In the genomic region with DNA sequence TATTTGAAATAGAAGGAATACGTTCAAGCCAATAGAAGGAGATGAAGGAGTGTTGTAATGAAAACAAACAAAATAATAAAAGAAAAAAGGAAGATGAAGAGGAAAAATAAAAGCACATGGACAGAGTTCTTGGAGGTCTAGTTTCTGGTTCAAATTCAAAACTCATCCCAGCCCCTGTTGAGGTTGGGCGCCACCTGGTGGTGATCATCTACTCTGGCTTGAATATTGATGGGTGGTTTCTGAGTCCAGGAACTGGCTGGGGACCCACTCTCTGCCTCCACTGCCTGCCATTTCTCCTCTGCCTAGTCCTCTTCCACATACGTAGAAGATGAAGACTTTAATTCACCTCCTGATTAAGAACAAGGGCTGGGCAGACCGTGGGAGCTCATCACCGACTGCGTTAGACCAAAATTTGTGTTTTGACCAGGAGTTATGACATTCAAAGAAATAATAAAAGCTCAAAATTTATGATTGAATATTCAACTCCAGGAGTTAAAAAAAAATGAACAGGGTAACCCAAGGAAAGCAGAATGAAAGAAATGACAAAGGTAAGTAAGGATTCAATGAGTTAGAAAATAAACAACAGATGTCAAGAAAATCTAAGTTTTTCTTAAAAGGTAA, we compare ENCODE assay signal across 8 cellular contexts.
DNase-seq lines count a peak whose midpoint lies in the region; ATAC-seq and TF ChIP-seq lines count a peak whose summit lies in the region.

No MANE protein-coding gene starts in this region.

- H3K4me1 ChIP-seq in foreskin keratinocyte (peaks cover 7% of the 10 kb centered on the region), osteoblast (ENCODE audit: insufficient read depth, low read length) (peaks cover 17% of the 10 kb centered on the region), tibial nerve (peaks cover 0 to 11% (median 0%) of the 10 kb centered on the region in 4 donors)

- H3K79me2 ChIP-seq in osteoblast (ENCODE audit: insufficient read depth, low read length) = no peaks in the 10 kb centered on the region

- DNase-seq in ACHN (peak; percentile 59), RPMI8226 (peak; percentile 50), foreskin keratinocyte (peak in 1 of 2 donors; percentile 39), osteoblast (ENCODE audit: insufficient read length, low spot score, missing footprints) (peak; percentile 66), tibial nerve (ENCODE audit: low spot score in 2 of 2) (peak; percentile 72 to 90)
- peak; percentile 47 for DNase-seq in activated T-helper 1 cell treated with anti-CD3 and anti-CD28 coated beads, Interleukin-12 subunit alpha, Interleukin-12 subunit beta, Interleukin-2, Interleukin-4 antibody, amounts not matched to agents 30 ng/mL and 10 ng/mL and 1 ng/mL, durations not matched to agents 14 hours and 24 hours and 36 hours (ENCODE audit: low spot score)

- WGBS in tibial nerve, 2 donors = 46 to 55% methylated on average over 6 of the region's 6 CpGs

- peak; percentile 84 for TF ChIP-seq CTCF in LNCAP (IDR thresholded peaks at IDR 0.05)
- TF ChIP-seq CTCF in foreskin keratinocyte (conservative IDR thresholded peaks at IDR 0.05) = peak; percentile 89
- peak; percentile 91 for TF ChIP-seq CTCF in osteoblast (IDR thresholded peaks at IDR 0.05; ENCODE audit: extremely low read depth, low read depth, low read length)
- peak; percentile 62 to 79 (median 69) for TF ChIP-seq CTCF in tibial nerve (IDR thresholded peaks at IDR 0.05)

- H3K27ac ChIP-seq in foreskin keratinocyte = no peak overlapping the region
- no peak overlapping the region for H3K27ac ChIP-seq in osteoblast (ENCODE audit: low read depth, low read length)
- no peak overlapping the region for H3K27ac ChIP-seq in tibial nerve

- no peak overlapping the region for H3K27ac Mint-ChIP-seq in activated T-helper 1 cell treated with anti-CD3 and anti-CD28 coated beads, Interleukin-12 subunit alpha, Interleukin-12 subunit beta, Interleukin-2, Interleukin-4 antibody, amounts not matched to agents 30 ng/mL and 10 ng/mL and 1 ng/mL, durations not matched to agents 14 hours and 24 hours and 36 hours

- H3K27me3 ChIP-seq in foreskin keratinocyte (no peaks in the 10 kb centered on the region), osteoblast (ENCODE audit: insufficient read depth, low read length) (no peaks in the 10 kb centered on the region), tibial nerve (no peaks in the 10 kb centered on the region)

- H3K4me2 ChIP-seq in osteoblast (ENCODE audit: insufficient read depth, low read length) = no peak overlapping the region

- H3K4me3 Mint-ChIP-seq in activated T-helper 1 cell treated with anti-CD3 and anti-CD28 coated beads, Interleukin-12 subunit alpha, Interleukin-12 subunit beta, Interleukin-2, Interleukin-4 antibody, amounts not matched to agents 30 ng/mL and 10 ng/mL and 1 ng/mL, durations not matched to agents 14 hours and 24 hours and 36 hours = no peak overlapping the region

- H3K9me3 ChIP-seq in osteoblast (ENCODE audit: low read depth, low read length) (no peaks in the 10 kb centered on the region), tibial nerve (no peaks in the 10 kb centered on the region)

- H3K9me3 Mint-ChIP-seq in activated T-helper 1 cell treated with anti-CD3 and anti-CD28 coated beads, Interleukin-12 subunit alpha, Interleukin-12 subunit beta, Interleukin-2, Interleukin-4 antibody, amounts not matched to agents 30 ng/mL and 10 ng/mL and 1 ng/mL, durations not matched to agents 14 hours and 24 hours and 36 hours = no peaks in the 10 kb centered on the region

- H3K4me3 ChIP-seq in osteoblast (ENCODE audit: insufficient read depth, low read length) (no peak overlapping the region), tibial nerve (no peak overlapping the region)

- intact Hi-C loops in activated T-helper 1 cell treated with anti-CD3 and anti-CD28 coated beads, Interleukin-12 subunit alpha, Interleukin-12 subunit beta, Interleukin-2, Interleukin-4 antibody, amounts not matched to agents 30 ng/mL and 10 ng/mL and 1 ng/mL, durations not matched to agents 14 hours and 24 hours and 36 hours (cut with micrococcal nuclease) = loop anchor here (1.0 kb wide), 5 partner anchors 93 to 428 kb away; no protein-coding TSS in a partner anchor

- TF ChIP-seq POLR2A in tibial nerve (IDR thresholded peaks at IDR 0.05) = no peak

- H3K27me3 Mint-ChIP-seq in activated T-helper 1 cell treated with anti-CD3 and anti-CD28 coated beads, Interleukin-12 subunit alpha, Interleukin-12 subunit beta, Interleukin-2, Interleukin-4 antibody, amounts not matched to agents 30 ng/mL and 10 ng/mL and 1 ng/mL, durations not matched to agents 14 hours and 24 hours and 36 hours (ENCODE audit: insufficient read depth) = peaks cover 9% of the 10 kb centered on the region

- H3K36me3 ChIP-seq in osteoblast (ENCODE audit: insufficient read depth, low read length) (no peaks in the 10 kb centered on the region), tibial nerve (no peaks in the 10 kb centered on the region)

- no peak for TF ChIP-seq EP300 in tibial nerve (IDR thresholded peaks at IDR 0.05)

- no peaks in the 10 kb centered on the region for H3K36me3 Mint-ChIP-seq in activated T-helper 1 cell treated with anti-CD3 and anti-CD28 coated beads, Interleukin-12 subunit alpha, Interleukin-12 subunit beta, Interleukin-2, Interleukin-4 antibody, amounts not matched to agents 30 ng/mL and 10 ng/mL and 1 ng/mL, durations not matched to agents 14 hours and 24 hours and 36 hours (ENCODE audit: low read depth)

- in situ Hi-C loops in ACHN (cut with HindIII; ENCODE audit: low pct_ligation_motif_present, low pct_unique_long_range_greater_than_20kb, low sequenced_read_pairs) = no loop called here

- ATAC-seq in GM18867 (IDR thresholded peaks at IDR 0.05; ENCODE audit: unreplicated experiment) (peak; percentile 79), foreskin keratinocyte (peak; percentile 51)

- H2AFZ ChIP-seq in osteoblast (ENCODE audit: low read length) = no peak overlapping the region

- H4K20me1 ChIP-seq in osteoblast (ENCODE audit: insufficient read depth, low read length) = no peaks in the 10 kb centered on the region

- H3K4me1 Mint-ChIP-seq in activated T-helper 1 cell treated with anti-CD3 and anti-CD28 coated beads, Interleukin-12 subunit alpha, Interleukin-12 subunit beta, Interleukin-2, Interleukin-4 antibody, amounts not matched to agents 30 ng/mL and 10 ng/mL and 1 ng/mL, durations not matched to agents 14 hours and 24 hours and 36 hours (ENCODE audit: low read depth) = no peaks in the 10 kb centered on the region
